In the genomic region with DNA sequence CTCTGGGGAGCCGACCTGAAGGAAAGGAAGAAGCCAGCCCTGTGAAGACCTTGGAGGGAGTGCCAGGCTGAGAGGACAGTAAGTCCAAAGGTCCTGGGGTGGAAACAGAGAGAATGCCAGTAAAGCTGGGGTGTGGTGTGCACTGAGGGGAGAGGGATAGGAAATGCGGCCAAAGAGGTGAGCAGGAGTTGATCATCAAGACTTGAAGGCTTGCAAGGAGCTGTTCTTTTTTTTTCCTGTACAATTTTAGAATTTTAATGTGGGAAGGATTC, we compare ENCODE assay signal across 24 cellular contexts.
"Had no signal": no experiment of that assay in that cellular context is flagged by ENCODE, and none has a peak within 500 bp of the region (broad histone marks: within the 10 kb centered on the region; RNA-seq: fewer than 3 reads in every experiment).

No MANE protein-coding gene starts in this region.

- H3K4me3 Mint-ChIP-seq: effector memory CD8-positive, alpha-beta T cell; memory B cell; naive B cell; natural killer cell treated with Interleukin-12 subunit alpha and Interleukin-12 subunit beta and Interleukin-15 and Interleukin-18, amount 100 ng/mL, for 72 hours; stimulated activated effector memory CD8-positive, alpha-beta T cell treated with anti-CD3 and anti-CD28 coated beads, Interleukin-12 subunit alpha, Interleukin-12 subunit beta, amount 100 ng/mL, for 72 hours; type B pancreatic cell had no signal

- H3K4me1 ChIP-seq: esophagus squamous epithelium, prostate gland, right atrium auricular region, stomach, thyroid gland had no signal

- DNase-seq: cortex of kidney; effector memory CD8-positive, alpha-beta T cell; erythroblast; esophagus squamous epithelium; foreskin melanocyte; glutamatergic neuron; heart right ventricle; naive B cell; nucleus accumbens; stimulated activated CD4-positive, alpha-beta T cell treated with anti-CD3 and anti-CD28 coated beads, Interleukin-2, amount 100 ng/mL, for 24 hours; stimulated activated CD4-positive, alpha-beta T cell treated with anti-CD3 and anti-CD28 coated beads, Interleukin-4, amount 100 ng/mL, for 24 hours; stimulated activated naive CD4-positive, alpha-beta T cell treated with Interleukin-2 at 50 U/mL for 16 hours; stomach; thyroid gland had no signal

- H3K4me3 ChIP-seq: esophagus squamous epithelium, heart right ventricle, lung, prostate gland, right atrium auricular region, stomach, thyroid gland had no signal

- FAIRE-seq: endometrium had no signal

- H3K36me3 Mint-ChIP-seq: memory B cell; naive B cell; natural killer cell treated with Interleukin-12 subunit alpha and Interleukin-12 subunit beta and Interleukin-15 and Interleukin-18, amount 100 ng/mL, for 72 hours; stimulated activated effector memory CD8-positive, alpha-beta T cell treated with anti-CD3 and anti-CD28 coated beads, Interleukin-12 subunit alpha, Interleukin-12 subunit beta, amount 100 ng/mL, for 72 hours; type B pancreatic cell had no signal

- H3K36me3 ChIP-seq: esophagus squamous epithelium, heart right ventricle, prostate gland, right atrium auricular region, stomach, thyroid gland had no signal

- ATAC-seq: effector memory CD8-positive, alpha-beta T cell; heart right ventricle; left lobe of liver; natural killer cell treated with Interleukin-12 subunit alpha and Interleukin-12 subunit beta and Interleukin-15 and Interleukin-18, amount 100 ng/mL, for 72 hours; sciatic nerve; stimulated activated effector memory CD8-positive, alpha-beta T cell treated with anti-CD3 and anti-CD28 coated beads, Interleukin-12 subunit alpha, Interleukin-12 subunit beta, amount 100 ng/mL, for 72 hours had no signal

- H3K27ac ChIP-seq: esophagus squamous epithelium, heart right ventricle, prostate gland, right atrium auricular region, stomach, thyroid gland had no signal

- H3K27me3 ChIP-seq: right atrium auricular region, thyroid gland had no signal

- H3K4me1 Mint-ChIP-seq: naive B cell; stimulated activated effector memory CD8-positive, alpha-beta T cell treated with anti-CD3 and anti-CD28 coated beads, Interleukin-12 subunit alpha, Interleukin-12 subunit beta, amount 100 ng/mL, for 72 hours had no signal

- H3K27ac Mint-ChIP-seq: effector memory CD8-positive, alpha-beta T cell; memory B cell; naive B cell; natural killer cell treated with Interleukin-12 subunit alpha and Interleukin-12 subunit beta and Interleukin-15 and Interleukin-18, amount 100 ng/mL, for 72 hours; stimulated activated effector memory CD8-positive, alpha-beta T cell treated with anti-CD3 and anti-CD28 coated beads, Interleukin-12 subunit alpha, Interleukin-12 subunit beta, amount 100 ng/mL, for 72 hours; type B pancreatic cell had no signal

- H3K9me3 ChIP-seq: esophagus squamous epithelium, heart right ventricle, prostate gland, right atrium auricular region, stomach, thyroid gland had no signal

- H3K9me3 Mint-ChIP-seq: effector memory CD8-positive, alpha-beta T cell; memory B cell; naive B cell; natural killer cell treated with Interleukin-12 subunit alpha and Interleukin-12 subunit beta and Interleukin-15 and Interleukin-18, amount 100 ng/mL, for 72 hours; stimulated activated effector memory CD8-positive, alpha-beta T cell treated with anti-CD3 and anti-CD28 coated beads, Interleukin-12 subunit alpha, Interleukin-12 subunit beta, amount 100 ng/mL, for 72 hours; type B pancreatic cell had no signal
